In the genomic region with DNA sequence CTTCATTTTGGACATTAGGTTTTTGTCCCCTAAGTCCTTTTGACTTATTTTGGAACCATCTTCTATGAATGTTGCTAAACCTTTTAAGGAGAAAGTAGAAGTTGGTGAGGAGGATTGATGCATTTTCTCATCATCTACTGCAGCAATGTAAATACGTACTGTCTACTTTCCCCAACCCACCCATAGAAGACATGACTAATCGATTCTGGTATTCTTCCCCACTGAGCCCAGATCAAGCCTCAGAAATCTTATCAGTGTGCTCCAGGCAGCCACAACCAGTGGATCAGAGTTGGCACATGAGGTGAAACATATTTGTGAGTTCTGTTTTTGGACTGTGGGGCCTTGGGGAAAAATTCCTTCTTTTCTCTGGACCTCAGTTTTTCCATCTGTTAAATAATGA, we compare ENCODE assay signal across 34 cellular contexts. TPM values are rescaled to one million over a fixed set of nuclear protein-coding genes. Genes with fewer than 3 reads are reported as not detected.
"Had no signal": no experiment of that assay in that cellular context is flagged by ENCODE, and none has a peak within 500 bp of the region (broad histone marks: within the 10 kb centered on the region; RNA-seq: fewer than 3 reads in every experiment).

No MANE protein-coding gene starts in this region.

- H3K27me3 Mint-ChIP-seq: activated naive CD8-positive, alpha-beta T cell treated with anti-CD3 and anti-CD28 coated beads for 36 hours had no signal

- H3K36me3 ChIP-seq: colonic mucosa, neutrophil, ovary, thoracic aorta had no signal

- H3K27ac Mint-ChIP-seq: activated naive CD4-positive, alpha-beta T cell treated with anti-CD3 and anti-CD28 coated beads for 36 hours; activated naive CD8-positive, alpha-beta T cell treated with anti-CD3 and anti-CD28 coated beads for 36 hours; activated T-helper 1 cell treated with anti-CD3 and anti-CD28 coated beads, Interleukin-12 subunit alpha, Interleukin-12 subunit beta, Interleukin-2, Interleukin-4 antibody, amounts not matched to agents 30 ng/mL and 10 ng/mL and 1 ng/mL, durations not matched to agents 14 hours and 24 hours and 36 hours; immature natural killer cell; mesothelial cell of epicardium; nephron progenitor cell; progenitor cell of endocrine pancreas; T-helper 1 cell treated with Interleukin-12 subunit alpha and Interleukin-12 subunit beta and Interleukin-4 antibody, amounts not matched to agents 30 μg/mL and 1 μg/mL, for 36 hours had no signal

- ATAC-seq: sciatic nerve; stimulated activated naive CD8-positive, alpha-beta T cell treated with anti-CD3 and anti-CD28 coated beads, Interleukin-15, Interleukin-2, amounts not matched to agents 100 U/mL and 50 U/mL, for 24 hours had no signal

- H3K4me1 Mint-ChIP-seq: central memory CD8-positive, alpha-beta T cell had no signal

- H3K4me3 Mint-ChIP-seq: activated naive CD4-positive, alpha-beta T cell treated with anti-CD3 and anti-CD28 coated beads for 36 hours; activated naive CD8-positive, alpha-beta T cell treated with anti-CD3 and anti-CD28 coated beads for 36 hours; activated T-helper 1 cell treated with anti-CD3 and anti-CD28 coated beads, Interleukin-12 subunit alpha, Interleukin-12 subunit beta, Interleukin-2, Interleukin-4 antibody, amounts not matched to agents 30 ng/mL and 10 ng/mL and 1 ng/mL, durations not matched to agents 14 hours and 24 hours and 36 hours; central memory CD8-positive, alpha-beta T cell; immature natural killer cell; mesothelial cell of epicardium; naive B cell; nephron progenitor cell; T-helper 1 cell treated with Interleukin-12 subunit alpha and Interleukin-12 subunit beta and Interleukin-4 antibody, amounts not matched to agents 30 μg/mL and 1 μg/mL, for 36 hours had no signal

- H3K4me3 ChIP-seq: colonic mucosa, ovary, skin epidermis, thoracic aorta had no signal

- H3K27me3 ChIP-seq: colonic mucosa, neutrophil, ovary had no signal

- H3K36me3 Mint-ChIP-seq: activated naive CD8-positive, alpha-beta T cell treated with anti-CD3 and anti-CD28 coated beads for 36 hours; immature natural killer cell; mesothelial cell of epicardium; naive B cell had no signal

- H3K4me1 ChIP-seq: colonic mucosa had no signal

- H3K9me3 ChIP-seq: colonic mucosa, neutrophil, ovary, thoracic aorta had no signal

- H3K27ac ChIP-seq: colonic mucosa, epithelial cell of prostate, neutrophil, ovary, skin epidermis, thoracic aorta, VCaP had no signal

- DNase-seq: activated CD4-positive, alpha-beta T cell treated with anti-CD3 and anti-CD28 coated beads for 48 hours; activated CD4-positive, alpha-beta T cell treated with anti-CD3 and anti-CD28 coated beads, Interleukin-2, amount 50 U/mL, for 48 hours; activated CD8-positive, alpha-beta memory T cell treated with anti-CD3 and anti-CD28 coated beads for 24 hours; activated effector memory CD4-positive, alpha-beta T cell treated with anti-CD3 and anti-CD28 coated beads, Interleukin-2, amount 50 U/mL, for 16 hours; activated naive CD4-positive, alpha-beta T cell treated with anti-CD3 and anti-CD28 coated beads for 36 hours; activated naive CD8-positive, alpha-beta T cell treated with anti-CD3 and anti-CD28 coated beads for 36 hours; activated T-cell treated with anti-CD3 and anti-CD28 coated beads, Interleukin-2, amount 50 U/mL, for 1 hour; amniotic stem cell; colonic mucosa; effector CD8-positive, alpha-beta T cell; head of caudate nucleus; hypothalamus; immature natural killer cell; naive B cell; nephron progenitor cell; ovary; stimulated activated CD4-positive, alpha-beta T cell treated with anti-CD3 and anti-CD28 coated beads, Interleukin-12 subunit alpha, Interleukin-12 subunit beta, amount 100 ng/mL, for 4 hours; stimulated activated CD4-positive, alpha-beta T cell treated with anti-CD3 and anti-CD28 coated beads, Interleukin-4, amount 100 ng/mL, for 1 hour; stimulated activated naive CD8-positive, alpha-beta T cell treated with anti-CD3 and anti-CD28 coated beads, Interleukin-15, Interleukin-2, amounts not matched to agents 100 U/mL and 50 U/mL, for 24 hours; SW 1271 had no signal

RNA-seq across cellular contexts. Expression of a gene that starts 57.7 kb away (rescaled TPM):
- total RNA-seq: bronchial epithelial cell, dermis microvascular lymphatic vessel endothelial cell, kidney epithelial cell had no signal
